Comparison of ENCODE assay signal across 29 cellular contexts in the genomic region with DNA sequence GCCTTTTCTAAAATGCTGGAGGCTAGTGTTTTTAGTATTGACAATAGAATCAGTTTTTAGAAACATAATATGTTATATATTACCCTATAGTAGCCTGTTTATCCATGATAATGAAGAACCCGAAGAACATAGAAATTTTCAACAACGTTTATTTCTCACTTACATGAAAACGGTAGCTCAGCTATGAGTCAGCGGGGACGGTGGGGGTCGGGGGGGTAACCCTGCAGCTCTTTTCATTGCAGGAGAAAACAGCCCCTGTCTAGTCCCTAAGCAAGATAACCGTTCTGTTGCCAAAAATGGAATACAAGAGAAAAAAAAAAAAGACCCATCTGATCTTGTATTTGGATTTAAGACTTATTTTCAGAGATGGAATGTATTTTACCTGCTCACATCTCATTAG.
"Had no signal": no experiment of that assay in that cellular context is flagged by ENCODE, and none has a peak within 500 bp of the region (broad histone marks: within the 10 kb centered on the region; RNA-seq: fewer than 3 reads in every experiment).

No MANE protein-coding gene starts in this region.

- FAIRE-seq: urothelium cell line had no signal

- H3K27me3 Mint-ChIP-seq: stimulated activated memory B cell treated with anti-CD40 and anti-IgM and Interleukin-4, amounts not matched to agents 10 μg/mL and 1 μg/mL and 100 μg/mL, for 72 hours; stimulated activated naive B cell treated with anti-CD40 and anti-IgM and Interleukin-4, amounts not matched to agents 10 μg/mL and 1 μg/mL and 100 μg/mL, for 72 hours; stimulated activated naive CD8-positive, alpha-beta T cell treated with anti-CD3 and anti-CD28 coated beads, Interleukin-15, amount 100 ng/mL, for 72 hours; stimulated activated naive CD8-positive, alpha-beta T cell treated with anti-CD3 and anti-CD28 coated beads, Interleukin-15, Interleukin-2, amounts not matched to agents 100 ng/mL and 50 ng/mL, for 24 hours; type B pancreatic cell had no signal

- ATAC-seq: stimulated activated effector memory CD8-positive, alpha-beta T cell treated with anti-CD3 and anti-CD28 coated beads, Interleukin-12 subunit alpha, Interleukin-12 subunit beta, amount 100 ng/mL, for 72 hours; stimulated activated memory B cell treated with anti-CD40 and anti-IgM and Interleukin-4, amounts not matched to agents 10 μg/mL and 1 μg/mL and 100 μg/mL, for 72 hours; stimulated activated naive B cell treated with anti-CD40 and anti-IgM and Interleukin-4, amounts not matched to agents 10 μg/mL and 1 μg/mL and 100 μg/mL, for 72 hours; stimulated activated naive CD8-positive, alpha-beta T cell treated with anti-CD3 and anti-CD28 coated beads, Interleukin-15, amount 100 ng/mL, for 72 hours; stimulated activated naive CD8-positive, alpha-beta T cell treated with anti-CD3 and anti-CD28 coated beads, Interleukin-15, Interleukin-2, amounts not matched to agents 100 U/mL and 50 U/mL, for 24 hours; upper lobe of right lung had no signal

- H3K36me3 ChIP-seq: stomach, suprapubic skin, thoracic aorta, thyroid gland, tibial artery, tibial nerve, transverse colon, upper lobe of left lung, upper lobe of right lung, uterus, vagina had no signal

- H3K4me1 ChIP-seq: stomach, suprapubic skin, testis, thyroid gland, tibial artery, tibial nerve, transverse colon, upper lobe of left lung, upper lobe of right lung, uterus, vagina had no signal

- H3K36me3 Mint-ChIP-seq: stimulated activated effector memory CD8-positive, alpha-beta T cell treated with anti-CD3 and anti-CD28 coated beads, Interleukin-12 subunit alpha, Interleukin-12 subunit beta, amount 100 ng/mL, for 72 hours; stimulated activated memory B cell treated with anti-CD40 and anti-IgM and Interleukin-4, amounts not matched to agents 10 μg/mL and 1 μg/mL and 100 μg/mL, for 72 hours; stimulated activated naive B cell treated with anti-CD40 and anti-IgM and Interleukin-4, amounts not matched to agents 10 μg/mL and 1 μg/mL and 100 μg/mL, for 72 hours; type B pancreatic cell had no signal

- H3K4me3 ChIP-seq: stomach, suprapubic skin, testis, thoracic aorta, thyroid gland, tibial artery, tibial nerve, transverse colon, upper lobe of left lung, upper lobe of right lung, uterus, vagina had no signal

- H3K27ac ChIP-seq: stomach, suprapubic skin, testis, thoracic aorta, thyroid gland, tibial artery, tibial nerve, transverse colon, upper lobe of left lung, upper lobe of right lung, uterus, vagina had no signal

- H3K27me3 ChIP-seq: stomach, suprapubic skin, testis, thyroid gland, tibial artery, tibial nerve, transverse colon, upper lobe of left lung, upper lobe of right lung, uterus, vagina had no signal

- H3K27ac Mint-ChIP-seq: stimulated activated effector memory CD8-positive, alpha-beta T cell treated with anti-CD3 and anti-CD28 coated beads, Interleukin-12 subunit alpha, Interleukin-12 subunit beta, amount 100 ng/mL, for 72 hours; stimulated activated memory B cell treated with anti-CD40 and anti-IgM and Interleukin-4, amounts not matched to agents 10 μg/mL and 1 μg/mL and 100 μg/mL, for 72 hours; stimulated activated naive B cell treated with anti-CD40 and anti-IgM and Interleukin-4, amounts not matched to agents 10 μg/mL and 1 μg/mL and 100 μg/mL, for 72 hours; stimulated activated naive CD8-positive, alpha-beta T cell treated with anti-CD3 and anti-CD28 coated beads, Interleukin-15, amount 100 ng/mL, for 72 hours; stimulated activated naive CD8-positive, alpha-beta T cell treated with anti-CD3 and anti-CD28 coated beads, Interleukin-15, Interleukin-2, amounts not matched to agents 100 ng/mL and 50 ng/mL, for 24 hours; type B pancreatic cell had no signal

- H3K4me1 Mint-ChIP-seq: stimulated activated effector memory CD8-positive, alpha-beta T cell treated with anti-CD3 and anti-CD28 coated beads, Interleukin-12 subunit alpha, Interleukin-12 subunit beta, amount 100 ng/mL, for 72 hours; stimulated activated memory B cell treated with anti-CD40 and anti-IgM and Interleukin-4, amounts not matched to agents 10 μg/mL and 1 μg/mL and 100 μg/mL, for 72 hours; stimulated activated naive B cell treated with anti-CD40 and anti-IgM and Interleukin-4, amounts not matched to agents 10 μg/mL and 1 μg/mL and 100 μg/mL, for 72 hours; stimulated activated naive CD8-positive, alpha-beta T cell treated with anti-CD3 and anti-CD28 coated beads, Interleukin-15, amount 100 ng/mL, for 72 hours had no signal

- H3K4me3 Mint-ChIP-seq: stimulated activated effector memory CD8-positive, alpha-beta T cell treated with anti-CD3 and anti-CD28 coated beads, Interleukin-12 subunit alpha, Interleukin-12 subunit beta, amount 100 ng/mL, for 72 hours; stimulated activated memory B cell treated with anti-CD40 and anti-IgM and Interleukin-4, amounts not matched to agents 10 μg/mL and 1 μg/mL and 100 μg/mL, for 72 hours; stimulated activated naive B cell treated with anti-CD40 and anti-IgM and Interleukin-4, amounts not matched to agents 10 μg/mL and 1 μg/mL and 100 μg/mL, for 72 hours; stimulated activated naive CD8-positive, alpha-beta T cell treated with anti-CD3 and anti-CD28 coated beads, Interleukin-15, amount 100 ng/mL, for 72 hours; stimulated activated naive CD8-positive, alpha-beta T cell treated with anti-CD3 and anti-CD28 coated beads, Interleukin-15, Interleukin-2, amounts not matched to agents 100 ng/mL and 50 ng/mL, for 24 hours; type B pancreatic cell had no signal

- H3K9me3 ChIP-seq: stomach, suprapubic skin, testis, thoracic aorta, thyroid gland, tibial artery, tibial nerve, transverse colon, upper lobe of left lung, upper lobe of right lung, uterus, vagina had no signal

- DNase-seq: stimulated activated CD4-positive, alpha-beta T cell treated with anti-CD3 and anti-CD28 coated beads, Interleukin-2, amount 100 ng/mL, for 48 hours; stimulated activated CD4-positive, alpha-beta T cell treated with anti-CD3 and anti-CD28 coated beads, Interleukin-4, amount 100 ng/mL, for 1 hour; stimulated activated CD4-positive, alpha-beta T cell treated with anti-CD3 and anti-CD28 coated beads, Interleukin-4, amount 100 ng/mL, for 24 hours; stimulated activated CD4-positive, alpha-beta T cell treated with anti-CD3 and anti-CD28 coated beads, Interleukin-4, amount 100 ng/mL, for 4 hours; stimulated activated CD8-positive, alpha-beta memory T cell treated with anti-CD3 and anti-CD28 coated beads, Interleukin-4, amount 100 ng/mL, for 48 hours; stimulated activated naive B cell treated with anti-CD40 and anti-IgM and Interleukin-4, amounts not matched to agents 10 μg/mL and 1 μg/mL and 100 μg/mL, for 72 hours; stimulated activated naive CD4-positive, alpha-beta T cell; stimulated activated naive CD4-positive, alpha-beta T cell treated with Interleukin-2 at 50 U/mL for 16 hours; stimulated activated naive CD8-positive, alpha-beta T cell treated with anti-CD3 and anti-CD28 coated beads, Interleukin-15, amount 100 ng/mL, for 72 hours; stimulated activated naive CD8-positive, alpha-beta T cell treated with anti-CD3 and anti-CD28 coated beads, Interleukin-15, Interleukin-2, amounts not matched to agents 100 U/mL and 50 U/mL, for 24 hours; stomach; substantia nigra; testis; thyroid gland; tibial artery; transverse colon; trophoblast cell; upper lobe of left lung; upper lobe of right lung; uterus had no signal

- H3K9me3 Mint-ChIP-seq: stimulated activated memory B cell treated with anti-CD40 and anti-IgM and Interleukin-4, amounts not matched to agents 10 μg/mL and 1 μg/mL and 100 μg/mL, for 72 hours; stimulated activated naive B cell treated with anti-CD40 and anti-IgM and Interleukin-4, amounts not matched to agents 10 μg/mL and 1 μg/mL and 100 μg/mL, for 72 hours; stimulated activated naive CD8-positive, alpha-beta T cell treated with anti-CD3 and anti-CD28 coated beads, Interleukin-15, amount 100 ng/mL, for 72 hours; type B pancreatic cell had no signal
